2 cellular contexts compared by ENCODE assay signal in genomic region chr2:47048801-47049480, GRCh38.
TF ChIP-seq lines count a peak whose summit lies in the region.

No MANE protein-coding gene starts in this region.

TF ChIP-seq in SK-N-SH, 30 proteins besides CTCF, POLR2A, EP300 and RAD21 (continued from another document):
- TF ChIP-seq REST (IDR thresholded peaks at IDR 0.05; ENCODE audit: low read depth, low read length) (no peak), TEAD4 (IDR thresholded peaks at IDR 0.05; ENCODE audit: borderline replicate concordance, insufficient read depth) (no peak), IRF3 (IDR thresholded peaks at IDR 0.05; ENCODE audit: low read depth, low read length) (no peak), ZBTB33 (IDR thresholded peaks at IDR 0.05; ENCODE audit: borderline replicate concordance, low read depth) (no peak), MAX (IDR thresholded peaks at IDR 0.05; ENCODE audit: low read depth) (no peak), JUND (IDR thresholded peaks at IDR 0.05) (no peak), ELF1 (IDR thresholded peaks at IDR 0.05) (no peak), RCOR1 (IDR thresholded peaks at IDR 0.05; ENCODE audit: low read length) (no peak), POLR2AphosphoS5 (IDR thresholded peaks at IDR 0.05; ENCODE audit: low read depth, low read length) (no peak), EZH2phosphoT487 (IDR thresholded peaks at IDR 0.05; ENCODE audit: borderline replicate concordance, low read depth) (no peak), USF2 (IDR thresholded peaks at IDR 0.05; ENCODE audit: borderline replicate concordance, low read depth, low read length) (no peak), NRF1 (IDR thresholded peaks at IDR 0.05; ENCODE audit: low read depth, low read length) (no peak), CHD2 (IDR thresholded peaks at IDR 0.05; ENCODE audit: low read length, partially characterized antibody) (no peak)
TF ChIP-seq in SK-N-SH: peak in this region for 0.

TF ChIP-seq in SK-N-SH treated with all-trans-retinoic acid at 6 μM for 48 hours, 23 proteins besides CTCF, POLR2A, EP300 and RAD21 (continued from another document):
- TF ChIP-seq TSHZ2 (CRISPR knock-in tag; IDR thresholded peaks at IDR 0.05), result no peak
